In the genomic region with DNA sequence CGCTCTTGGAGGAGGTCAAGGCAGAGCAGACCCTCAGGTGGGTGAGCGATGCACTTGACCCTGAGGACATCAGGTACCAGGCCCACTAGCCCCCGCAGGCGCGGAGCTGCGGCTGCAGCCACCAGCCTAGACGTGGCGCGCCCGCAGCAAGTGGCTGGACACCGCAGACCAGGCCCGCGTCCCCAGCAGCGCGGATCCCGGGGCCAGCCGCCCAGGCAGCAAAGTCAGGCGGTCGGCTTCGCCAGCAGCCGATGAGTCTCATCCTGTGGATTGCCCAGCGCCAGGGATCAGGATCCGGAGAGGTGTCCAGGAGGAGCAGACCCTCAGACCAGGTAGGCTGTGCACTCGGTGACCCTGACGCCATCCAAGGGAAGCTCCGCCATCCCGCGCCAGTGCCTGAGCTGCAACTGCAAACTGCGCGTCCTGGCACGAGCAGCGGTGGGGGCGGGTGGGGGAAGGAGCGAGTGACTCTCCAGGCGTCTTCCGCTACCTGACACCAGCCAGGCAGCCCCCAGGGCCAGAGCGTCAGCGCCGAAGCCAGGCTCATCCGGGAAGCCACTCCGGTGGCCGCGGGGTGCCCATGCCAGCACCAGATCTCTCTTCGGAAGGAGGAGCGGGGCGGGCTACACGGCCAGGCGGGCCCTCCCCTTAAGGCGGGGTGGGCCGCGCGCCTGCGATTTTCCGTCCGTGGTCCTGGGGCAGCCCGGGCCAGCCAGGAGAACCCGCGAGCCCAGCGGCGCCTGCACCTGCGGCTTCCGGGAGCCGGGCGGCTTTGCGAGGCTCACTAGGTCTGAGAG, we compare ENCODE assay signal across 8 cellular contexts.
DNase-seq lines count a peak whose midpoint lies in the region; ATAC-seq, FAIRE-seq and TF ChIP-seq lines count a peak whose summit lies in the region.
"Not testable (repeated sequence)": the region's sequence is repeated elsewhere in the genome, so short reads cannot be mapped to it uniquely, and the experiment has no call there.

No MANE protein-coding gene starts in this region.

- H3K36me3 ChIP-seq in pancreas, thyroid gland: not testable (repeated sequence)

- ATAC-seq in GM18498 (IDR thresholded peaks at IDR 0.05; ENCODE audit: unreplicated experiment): peak; percentile 78
- peak; percentile 67 for ATAC-seq in GM21737 (IDR thresholded peaks at IDR 0.05; ENCODE audit: unreplicated experiment)
- ATAC-seq in activated CD4-positive, CD25-positive, alpha-beta regulatory T cell treated with anti-CD3 and anti-CD28 coated beads, Interleukin-2, amount 50 U/mL, for 24 hours: peak; percentile 92 to 93
- peak; percentile 97 for ATAC-seq in effector memory CD8-positive, alpha-beta T cell (replicated peaks)
- peak; percentile 43 for ATAC-seq in left lobe of liver
- peak; percentile 86 to 94 (median 93) for ATAC-seq in pancreas

- not testable (repeated sequence) for H3K27ac Mint-ChIP-seq in effector memory CD8-positive, alpha-beta T cell

- WGBS in pancreas, 2 donors: 1 to 3% methylated on average over 15 to 19 of the region's 65 CpGs
- WGBS in thyroid gland, 2 donors: no CpG with 5 or more reads among the region's 65 CpGs

- H3K4me1 ChIP-seq in pancreas, thyroid gland: not testable (repeated sequence)

- not testable (repeated sequence) for H3K9me3 Mint-ChIP-seq in effector memory CD8-positive, alpha-beta T cell

- intact Hi-C loops in pancreas (cut with DNase I); thyroid gland (cut with DNase I): not testable (repeated sequence)

- TF ChIP-seq POLR2A in thyroid gland (IDR thresholded peaks at IDR 0.05): not testable (repeated sequence)

- not testable (repeated sequence) for H3K27me3 Mint-ChIP-seq in effector memory CD8-positive, alpha-beta T cell

- FAIRE-seq in pancreas (lab: Jason Lieb, UNC): not testable (repeated sequence)

- peak; percentile 50 to 64 for DNase-seq in activated T-cell treated with anti-CD3 and anti-CD28 coated beads, Interleukin-2, amount 50 U/mL, for 48 hours
- not testable (repeated sequence) for DNase-seq in effector memory CD8-positive, alpha-beta T cell; left lobe of liver (ENCODE audit: low spot score)
- DNase-seq in pancreas (peak in 1 of 6 donors; percentile 21), thyroid gland (peak; percentile 12 to 15)

- not testable (repeated sequence) for H3K4me1 Mint-ChIP-seq in effector memory CD8-positive, alpha-beta T cell (ENCODE audit: low read depth in 2 of 2)

- TF ChIP-seq CTCF in pancreas (IDR thresholded peaks at IDR 0.05); thyroid gland (IDR thresholded peaks at IDR 0.05): not testable (repeated sequence)

- not testable (repeated sequence) for H3K4me3 Mint-ChIP-seq in effector memory CD8-positive, alpha-beta T cell

- not testable (repeated sequence) for H3K9me3 ChIP-seq in pancreas, thyroid gland

- not testable (repeated sequence) for H3K27ac ChIP-seq in pancreas, thyroid gland

- not testable (repeated sequence) for H3K36me3 Mint-ChIP-seq in effector memory CD8-positive, alpha-beta T cell (ENCODE audit: insufficient read depth)

- not testable (repeated sequence) for H3K27me3 ChIP-seq in pancreas, thyroid gland

- H3K4me3 ChIP-seq in pancreas; thyroid gland (replicated peaks in 1 of 3): not testable (repeated sequence)

Comparison
In these comparisons a context has a peak if more than half of its experiments do, and no peak if none do; other contexts are left out.
1. ATAC-seq: peak in every context shown above with its lines; median percentile 97 in effector memory CD8-positive, alpha-beta T cell; 93 in pancreas; 92 in activated CD4-positive, CD25-positive, alpha-beta regulatory T cell treated with anti-CD3 and anti-CD28 coated beads, Interleukin-2, amount 50 U/mL, for 24 hours; 78 in GM18498; 67 in GM21737; 43 in left lobe of liver.